Comparison of ENCODE assay signal across 10 cellular contexts in the genomic region with DNA sequence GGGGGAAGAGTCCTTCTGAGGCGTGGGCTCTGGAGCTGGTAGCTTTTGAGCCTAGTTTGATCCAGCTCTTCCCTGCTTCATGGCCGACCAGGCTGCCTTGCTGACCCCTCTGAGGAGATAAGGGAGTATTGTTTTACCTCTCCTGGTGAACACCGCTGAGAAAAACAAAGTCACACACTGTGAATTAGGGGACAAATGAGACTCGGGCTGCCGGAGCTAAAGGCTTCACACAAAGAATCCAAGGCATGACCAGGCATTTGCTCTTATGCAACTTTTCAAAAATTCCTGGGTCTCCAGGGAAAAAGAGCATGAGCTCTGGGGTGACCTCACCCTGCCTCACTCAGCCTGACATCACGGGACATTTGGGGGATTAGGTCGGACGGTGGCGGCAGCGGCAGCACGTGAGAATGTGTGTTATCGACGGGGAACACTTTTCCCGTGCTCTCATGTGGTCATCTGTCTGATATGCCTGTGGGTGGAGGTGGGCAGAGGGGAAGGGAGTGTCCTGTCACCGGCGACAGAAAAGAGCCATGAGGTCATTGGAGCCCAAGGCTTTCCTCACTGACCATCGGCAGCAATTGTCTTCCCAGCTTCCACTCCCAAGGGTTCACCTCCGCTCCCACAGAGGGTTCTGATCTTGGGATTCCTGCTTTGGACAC.
DNase-seq lines count a peak whose midpoint lies in the region; ATAC-seq, FAIRE-seq and TF ChIP-seq lines count a peak whose summit lies in the region.
"Had no signal": no experiment of that assay in that cellular context is flagged by ENCODE, and none has a peak within 500 bp of the region (broad histone marks: within the 10 kb centered on the region; RNA-seq: fewer than 3 reads in every experiment).

No MANE protein-coding gene starts in this region.

- no peak for FAIRE-seq in urothelium cell line (lab: Jason Lieb, UNC)
- FAIRE-seq: TTC549 had no signal

- intact Hi-C loops in dendritic cell treated with granulocyte-macrophage colony-stimulating factor and Interleukin-4, amounts not matched to agents 40 ng/mL and 50 ng/mL, for 4 days (cut with micrococcal nuclease): loop anchor here (5.0 kb wide), 1 partner anchor 85 kb away; a partner anchor contains a TSS

- no peaks in the 10 kb centered on the region for H3K9me3 ChIP-seq in lung (ENCODE audit: control insufficient read depth in 2 of 2, insufficient read depth in 1 of 2, low read length in 1 of 2)

- peaks cover 9 to 11% of the 10 kb centered on the region in 2 donors for H3K4me1 ChIP-seq in lung (ENCODE audit: control insufficient read depth in 2 of 2, insufficient read depth in 2 of 2, low read length in 2 of 2)

- H3K27me3 Mint-ChIP-seq in dendritic cell treated with granulocyte-macrophage colony-stimulating factor and Interleukin-4, amounts not matched to agents 40 ng/mL and 50 ng/mL, for 4 days: peaks cover 8% of the 10 kb centered on the region

- no peaks in the 10 kb centered on the region for H3K36me3 ChIP-seq in lung (ENCODE audit: control insufficient read depth in 2 of 2, insufficient read depth in 2 of 2, low read length in 2 of 2)

- TF ChIP-seq POLR2A in GM18505 (IDR thresholded peaks at IDR 0.05; ENCODE audit: borderline replicate concordance, extremely low read depth, insufficient read depth, insufficient read length): no peak

- H3K4me3 ChIP-seq in lung: no peak overlapping the region

- no peaks in the 10 kb centered on the region for H3K27me3 ChIP-seq in lung (ENCODE audit: control insufficient read depth, insufficient read depth)

- no peak for TF ChIP-seq CTCF in lung (IDR thresholded peaks at IDR 0.05; ENCODE audit: control extremely low read depth, extremely low read depth)

- peaks cover 58% of the 10 kb centered on the region for H3K4me1 Mint-ChIP-seq in dendritic cell treated with granulocyte-macrophage colony-stimulating factor and Interleukin-4, amounts not matched to agents 40 ng/mL and 50 ng/mL, for 4 days (ENCODE audit: low read depth)

- no peaks in the 10 kb centered on the region for H3K36me3 Mint-ChIP-seq in dendritic cell treated with granulocyte-macrophage colony-stimulating factor and Interleukin-4, amounts not matched to agents 40 ng/mL and 50 ng/mL, for 4 days (ENCODE audit: low read depth)

- 25 to 38% methylated on average over 18 of the region's 18 CpGs for WGBS in lung, 2 donors

- H3K4me3 Mint-ChIP-seq in dendritic cell treated with granulocyte-macrophage colony-stimulating factor and Interleukin-4, amounts not matched to agents 40 ng/mL and 50 ng/mL, for 4 days: peak overlapping the region; percentile 47

- DNase-seq in LHCN-M2 (ENCODE audit: low read depth) (peak; percentile 97), lung (ENCODE audit: low spot score) (peak; percentile 33), urothelium cell line (ENCODE audit: low spot score) (peak; percentile 68), globus pallidus (ENCODE audit: low spot score) (no peak)
- no peak for DNase-seq in stimulated activated CD4-positive, alpha-beta T cell treated with anti-CD3 and anti-CD28 coated beads, Interleukin-15, amount 100 ng/mL, for 24 hours

- H3K27ac Mint-ChIP-seq in dendritic cell treated with granulocyte-macrophage colony-stimulating factor and Interleukin-4, amounts not matched to agents 40 ng/mL and 50 ng/mL, for 4 days: peak overlapping the region; percentile 76

- H3K27ac ChIP-seq in lung (ENCODE audit: low read depth in 1 of 2, low read length in 1 of 2): peak overlapping the region; percentile 13 to 88
- H3K27ac ChIP-seq: KMS-11 had no signal

- H3K9me3 Mint-ChIP-seq in dendritic cell treated with granulocyte-macrophage colony-stimulating factor and Interleukin-4, amounts not matched to agents 40 ng/mL and 50 ng/mL, for 4 days: no peaks in the 10 kb centered on the region

- ATAC-seq in lung (ENCODE audit: insufficient read depth, low FRiP score) (no peak), GM19023 (IDR thresholded peaks at IDR 0.05; ENCODE audit: unreplicated experiment) (no peak), GM18505 (IDR thresholded peaks at IDR 0.05; ENCODE audit: unreplicated experiment) (no peak)

Comparison
In these comparisons a context has a peak if more than half of its experiments do, and no peak if none do; other contexts are left out.
1. DNase-seq: peak in LHCN-M2 (single experiment), lung (single experiment) and urothelium cell line (single experiment); none in stimulated activated CD4-positive, alpha-beta T cell treated with anti-CD3 and anti-CD28 coated beads, Interleukin-15, amount 100 ng/mL, for 24 hours (single experiment) and globus pallidus (single experiment).